ENCODE assay signal across 8 cellular contexts in genomic region chr12:62602445-62603060, GRCh38.
DNase-seq lines count a peak whose midpoint lies in the region; ATAC-seq lines count a peak whose summit lies in the region.

No MANE protein-coding gene starts in this region.

- H3K27ac Mint-ChIP-seq in activated CD4-positive, alpha-beta T cell treated with anti-CD3 and anti-CD28 coated beads for 36 hours: peak overlapping the region; percentile 97

- ATAC-seq in HG03439 (IDR thresholded peaks at IDR 0.05; ENCODE audit: unreplicated experiment) (peak; percentile 71), left colon (peak; percentile 80)
- ATAC-seq in activated CD4-positive, alpha-beta T cell treated with anti-CD3 and anti-CD28 coated beads for 36 hours: peak; percentile 67

- peak overlapping the region; percentile 77 for H3K4me3 Mint-ChIP-seq in activated CD4-positive, alpha-beta T cell treated with anti-CD3 and anti-CD28 coated beads for 36 hours

- intact Hi-C loops in activated CD4-positive, alpha-beta T cell treated with anti-CD3 and anti-CD28 coated beads for 36 hours (cut with DNase I, micrococcal nuclease): loop anchor here (1.0 to 5.0 kb wide), 7 partner anchors 39 to 1176 kb away; partner anchors contain the start of genes MON2 (in 2 of the 2), USP15 (in 2 of the 2) and RXYLT1 (in 1 of the 2)
- intact Hi-C loops in left colon (cut with DNase I, micrococcal nuclease): loop anchor here in 1 of 2 donors (5.0 kb wide), 1 partner anchor 190 kb away; no protein-coding TSS in a partner anchor

- no peaks in the 10 kb centered on the region for H3K27me3 Mint-ChIP-seq in activated CD4-positive, alpha-beta T cell treated with anti-CD3 and anti-CD28 coated beads for 36 hours

- peaks cover 35% of the 10 kb centered on the region for H3K4me1 Mint-ChIP-seq in activated CD4-positive, alpha-beta T cell treated with anti-CD3 and anti-CD28 coated beads for 36 hours

- peak; percentile 89 for DNase-seq in Ammon's horn (ENCODE audit: low spot score)
- peak; percentile 71 for DNase-seq in GM19238 (ENCODE audit: insufficient read length, low spot score)
- peak; percentile 94 for DNase-seq in NCI-H510A (lab: John Stamatoyannopoulos, UW)
- peak; percentile 90 for DNase-seq in activated CD4-positive, alpha-beta T cell treated with anti-CD3 and anti-CD28 coated beads for 36 hours
- DNase-seq in left colon: peak; percentile 91 to 93
- DNase-seq in stimulated activated CD4-positive, alpha-beta T cell treated with anti-CD3 and anti-CD28 coated beads, Interleukin-1b, Interleukin-23, amount 100 ng/mL, for 4 hours (ENCODE audit: low read depth in 2 of 2): peak; percentile 78 to 81

- CTCF ChIA-PET in activated CD4-positive, alpha-beta T cell treated with anti-CD3 and anti-CD28 coated beads for 36 hours (lab: Charles Lee): interaction anchor here (0.7 to 1.8 kb wide), 10 partner anchors 10 to 311 kb away, joined by 3 to 9 read pairs (median 4); partner anchors contain the start of gene MON2

- peak overlapping the region; percentile 96 for H3K27ac ChIP-seq in cingulate gyrus (ENCODE audit: low read depth, low read length)

- peaks cover 8% of the 10 kb centered on the region for H3K36me3 Mint-ChIP-seq in activated CD4-positive, alpha-beta T cell treated with anti-CD3 and anti-CD28 coated beads for 36 hours (ENCODE audit: low read depth)

- H3K9me3 Mint-ChIP-seq in activated CD4-positive, alpha-beta T cell treated with anti-CD3 and anti-CD28 coated beads for 36 hours (ENCODE audit: low read depth): no peaks in the 10 kb centered on the region

- POLR2A ChIA-PET in activated CD4-positive, alpha-beta T cell treated with anti-CD3 and anti-CD28 coated beads for 36 hours (lab: Charles Lee): interaction anchor here (0.6 to 1.8 kb wide), 7 partner anchors 8 to 462 kb away, joined by 3 to 10 read pairs (median 3); partner anchors contain the start of gene USP15

Comparison
In these comparisons a context has a peak if more than half of its experiments do, and no peak if none do; other contexts are left out.
1. Peak in every context shown above with its lines: DNase-seq, ATAC-seq and H3K27ac ChIP-seq.